In the genomic region with DNA sequence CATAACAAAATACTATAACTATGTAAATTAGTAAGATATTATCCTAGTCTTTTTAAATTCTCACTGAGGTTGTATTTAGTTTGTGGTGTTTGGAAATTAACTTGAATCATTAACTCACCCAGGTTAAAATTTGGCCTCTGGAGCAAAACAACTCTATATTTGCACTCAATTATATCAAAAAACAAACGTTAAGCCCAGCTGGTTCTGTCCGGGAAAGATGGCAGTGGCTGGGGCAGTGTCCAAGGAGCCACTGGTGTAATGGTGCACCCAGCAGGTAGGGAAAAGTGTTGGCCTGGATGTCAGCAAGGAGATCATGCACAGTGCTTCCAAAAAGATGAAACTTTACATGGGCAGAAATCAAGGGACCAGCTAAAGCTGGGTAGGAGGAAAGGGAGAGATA, we compare ENCODE assay signal across 20 cellular contexts.
DNase-seq lines count a peak whose midpoint lies in the region; ATAC-seq, FAIRE-seq and TF ChIP-seq lines count a peak whose summit lies in the region.
"Had no signal": no experiment of that assay in that cellular context is flagged by ENCODE, and none has a peak within 500 bp of the region (broad histone marks: within the 10 kb centered on the region; RNA-seq: fewer than 3 reads in every experiment).

No MANE protein-coding gene starts in this region.

- H4K8ac ChIP-seq in trophoblast cell (ENCODE audit: low read depth, low read length) = no peak overlapping the region

- peak; percentile 54 for FAIRE-seq in kidney (lab: Jason Lieb, UNC)
- FAIRE-seq: A549, D721Med, GM12892 had no signal

- no peaks in the 10 kb centered on the region for H4K20me1 ChIP-seq in OCI-LY7 (ENCODE audit: insufficient read depth, low read length)

- DNase-seq in NCI-H146 (lab: John Stamatoyannopoulos, UW) (peak; percentile 30), Panc1 (ENCODE audit: low read depth, low spot score) (no peak), kidney (no peak), trophoblast cell (no peak), OCI-LY7 (ENCODE audit: low spot score) (no peak), T1000 (lab: John Stamatoyannopoulos, UW) (no peak), activated gamma-delta T cell treated with Interleukin-2 at 50 U/mL for 16 hours (no peak)
- DNase-seq: BE2C; CD4-positive, alpha-beta memory T cell; COR-L47; DMS153; DMS79 treated with DMSO at 0.1 percent for 48 hours; EL; GDM1; GOT3; H9 had no signal

- no peak overlapping the region for H3K9ac ChIP-seq in kidney (ENCODE audit: low read length in 2 of 2)
- no peak overlapping the region for H3K9ac ChIP-seq in trophoblast cell (ENCODE audit: low read length)

- ATAC-seq in Panc1 = no peak
- ATAC-seq: A549 had no signal

- H2AFZ ChIP-seq in trophoblast cell (ENCODE audit: insufficient read depth, low read length, poor library complexity) (peak overlapping the region; percentile 54), OCI-LY7 (ENCODE audit: low read length) (no peak overlapping the region)

- in situ Hi-C loops in Panc1 (cut with HindIII; ENCODE audit: low pct_unique_long_range_greater_than_20kb, low sequenced_read_pairs) = no loop called here

- H3K4me2 ChIP-seq in trophoblast cell (ENCODE audit: low read length) = no peak overlapping the region
- H3K4me2 ChIP-seq in OCI-LY7 (ENCODE audit: low read length) = no peak overlapping the region
- H3K4me2 ChIP-seq: A549 had no signal

- H3K79me2 ChIP-seq in trophoblast cell (ENCODE audit: control insufficient read depth, insufficient read depth, low read length, poor library complexity) (no peaks in the 10 kb centered on the region), OCI-LY7 (ENCODE audit: insufficient read depth, low read depth, low read length) (no peaks in the 10 kb centered on the region)

- peak overlapping the region; percentile 48; the same call in 1 of the 2 replicates for H3K27ac ChIP-seq in Panc1 (ENCODE audit: low read length)
- peak overlapping the region in 1 of 2 donors; percentile 16 for H3K27ac ChIP-seq in kidney (ENCODE audit: low read depth in 2 of 2, low read length in 2 of 2)
- H3K27ac ChIP-seq in trophoblast cell (ENCODE audit: low read depth, low read length) = no peak overlapping the region
- H3K27ac ChIP-seq in OCI-LY7 (ENCODE audit: low read depth, low read length, poor library complexity, severe bottlenecking) = no peak overlapping the region
- H3K27ac ChIP-seq: A549, C4-2B had no signal

- H3K4me3 ChIP-seq in Panc1 (ENCODE audit: low read depth in 2 of 2, low read length in 2 of 2) (no peak overlapping the region), kidney (ENCODE audit: low read length in 2 of 2) (no peak overlapping the region), trophoblast cell (ENCODE audit: low read depth, low read length) (no peak overlapping the region), OCI-LY7 (ENCODE audit: low read depth, low read length, poor library complexity, severe bottlenecking) (no peak overlapping the region)
- H3K4me3 ChIP-seq: A549 had no signal

- intact Hi-C loops in Panc1 (cut with micrococcal nuclease; ENCODE audit: unreplicated experiment) = no loop called here
- intact Hi-C loops in kidney (cut with DNase I) = no loop called here
- intact Hi-C loops in OCI-LY7 (cut with micrococcal nuclease; ENCODE audit: unreplicated experiment) = no loop called here

- H3K18ac ChIP-seq in trophoblast cell (ENCODE audit: low read length) = no peak overlapping the region

- H3K27me3 ChIP-seq in Panc1 (ENCODE audit: control insufficient read depth, insufficient read depth, low read length) (no peaks in the 10 kb centered on the region), trophoblast cell (ENCODE audit: insufficient read depth, low read length) (no peaks in the 10 kb centered on the region)
- H3K27me3 ChIP-seq: BE2C had no signal

- H2AK5ac ChIP-seq in trophoblast cell (ENCODE audit: low read length) = peak overlapping the region; percentile 3

- no peak overlapping the region for H4K12ac ChIP-seq in trophoblast cell (ENCODE audit: low read depth, low read length)

- no peak for TF ChIP-seq CTCF in Panc1 (IDR thresholded peaks at IDR 0.05)
- peak; percentile 13 for TF ChIP-seq CTCF in kidney (IDR thresholded peaks at IDR 0.05; ENCODE audit: borderline replicate concordance, extremely low read depth, insufficient read depth)
- no peak for TF ChIP-seq CTCF in OCI-LY7 (conservative IDR thresholded peaks at IDR 0.05; ENCODE audit: low read length)

- peak overlapping the region; percentile 5 for H2BK5ac ChIP-seq in trophoblast cell (ENCODE audit: low read depth, low read length, poor library complexity)

- H2BK120ac ChIP-seq in trophoblast cell (ENCODE audit: insufficient read depth, low read length, poor library complexity) = peak overlapping the region; percentile 90

- no peak overlapping the region for H3K23ac ChIP-seq in trophoblast cell (ENCODE audit: low read length)

- H3K14ac ChIP-seq in trophoblast cell (ENCODE audit: low read length) = peak overlapping the region; percentile 44

- H4K91ac ChIP-seq in trophoblast cell (ENCODE audit: low read depth, low read length) = peak overlapping the region; percentile 77

- peak overlapping the region; percentile 71 for H2BK12ac ChIP-seq in trophoblast cell (ENCODE audit: low read length)

- CTCF ChIA-PET in Panc1 (lab: Charles Lee) = no interaction called here
- CTCF ChIA-PET in OCI-LY7 (lab: Charles Lee; ENCODE audit: unreplicated experiment) = no interaction called here

- POLR2A ChIA-PET in Panc1 (lab: Charles Lee) = interaction anchor here (0.5 kb wide), 1 partner anchor 26 kb away, joined by 3 read pairs; no protein-coding TSS in a partner anchor
- POLR2A ChIA-PET in OCI-LY7 (lab: Charles Lee) = interaction anchor here (0.7 kb wide), 1 partner anchor 120 kb away, joined by 4 read pairs; no protein-coding TSS in a partner anchor

- no TSS peak for BruUV-seq in Panc1 (replicated peaks; lab: Mats Ljungman, UMichigan)
- BruUV-seq in OCI-LY7 (replicated peaks; lab: Mats Ljungman, UMichigan) = no TSS peak

- H3K36me3 ChIP-seq in Panc1 (ENCODE audit: control insufficient read depth, insufficient read depth, low read length) (no peaks in the 10 kb centered on the region), kidney (ENCODE audit: control insufficient read depth in 1 of 2, insufficient read depth in 2 of 2, low read length in 2 of 2) (no peaks in the 10 kb centered on the region), trophoblast cell (ENCODE audit: control insufficient read depth in 1 of 2, insufficient read depth in 2 of 2, low read length in 2 of 2) (no peaks in the 10 kb centered on the region), OCI-LY7 (ENCODE audit: insufficient read depth, low read length) (no peaks in the 10 kb centered on the region)
- H3K36me3 ChIP-seq: BE2C had no signal

- H3K4me1 ChIP-seq in Panc1 (ENCODE audit: control insufficient read depth, insufficient read depth, low read length) = no peaks in the 10 kb centered on the region
- peaks cover 11 to 23% of the 10 kb centered on the region in 2 donors for H3K4me1 ChIP-seq in kidney (ENCODE audit: control insufficient read depth in 1 of 2, insufficient read depth in 1 of 2, low read depth in 1 of 2, low read length in 2 of 2)
- peaks cover 3 to 13% of the 10 kb centered on the region in 2 experiments for H3K4me1 ChIP-seq in trophoblast cell (ENCODE audit: control insufficient read depth in 1 of 2, insufficient read depth in 2 of 2, low read length in 2 of 2)
- no peaks in the 10 kb centered on the region for H3K4me1 ChIP-seq in OCI-LY7 (ENCODE audit: insufficient read depth, low read length, poor library complexity, severe bottlenecking)
- H3K4me1 ChIP-seq: BE2C had no signal

- no peak overlapping the region for H3K4ac ChIP-seq in trophoblast cell (ENCODE audit: low read depth, low read length)

- no peaks in the 10 kb centered on the region for H3K9me2 ChIP-seq in OCI-LY7 (ENCODE audit: insufficient read depth, low read length)

- H3K79me1 ChIP-seq in trophoblast cell (ENCODE audit: low read length) = peaks cover 4% of the 10 kb centered on the region

- 0 out of 2 replicates have a peak, but pooled peaks cover 2% of the 10 kb centered on the region for H3K9me3 ChIP-seq in Panc1 (ENCODE audit: control insufficient read depth, insufficient read depth, low read depth, low read length)
- H3K9me3 ChIP-seq in kidney (ENCODE audit: control insufficient read depth in 1 of 2, low read length in 2 of 2) = no peaks in the 10 kb centered on the region
- H3K9me3 ChIP-seq in trophoblast cell (ENCODE audit: insufficient read depth, low read depth, low read length) = peaks cover 1% of the 10 kb centered on the region
- no peaks in the 10 kb centered on the region for H3K9me3 ChIP-seq in OCI-LY7 (ENCODE audit: low read length)
- H3K9me3 ChIP-seq: A549, BE2C had no signal

- no CpG with 5 or more reads among the region's 2 CpGs for WGBS in trophoblast cell (ENCODE audit: extremely low coverage, insufficient coverage, insufficient read length)
